8 cellular contexts compared by ENCODE assay signal in the genomic region with DNA sequence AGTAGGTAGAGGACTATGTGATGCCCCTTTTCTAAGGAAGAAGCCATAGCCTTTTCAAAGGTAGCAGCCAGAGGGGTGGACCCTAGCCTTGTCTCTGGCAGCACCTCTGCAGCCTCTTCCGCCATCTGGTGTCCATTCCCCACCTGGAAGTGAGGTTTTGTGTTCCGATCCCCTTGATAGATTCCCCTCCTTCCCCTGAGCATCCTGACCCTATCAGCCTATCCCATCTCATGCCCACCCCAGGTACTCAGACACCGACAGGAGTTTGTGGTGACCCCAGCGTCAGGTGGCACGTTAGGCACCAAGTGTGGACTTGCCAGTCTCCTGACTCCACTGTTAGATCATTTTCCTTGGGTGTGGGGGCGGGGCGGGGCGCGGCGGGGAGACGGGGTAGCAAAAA. TPM values are rescaled to one million over a fixed set of nuclear protein-coding genes. Genes with fewer than 3 reads are reported as not detected.
A peak's percentile ranks its signal among the peaks of the same experiment; 100 is the strongest.
DNase-seq lines count a peak whose midpoint lies in the region; ATAC-seq and TF ChIP-seq lines count a peak whose summit lies in the region.

No MANE protein-coding gene starts in this region.

- H3K36me3 ChIP-seq in NT2/D1 (ENCODE audit: insufficient read depth, insufficient read length, low read length), result peaks cover 19% of the 10 kb centered on the region
- no peaks in the 10 kb centered on the region for H3K36me3 ChIP-seq in muscle layer of duodenum (ENCODE audit: control insufficient read depth in 1 of 2, insufficient read depth in 2 of 2, low read length in 2 of 2)

- in situ Hi-C loops in G401 (cut with HindIII; ENCODE audit: low sequenced_read_pairs), result no loop called here

- H3K4me1 ChIP-seq in NT2/D1 (ENCODE audit: insufficient read depth, insufficient read length), result peaks cover 26% of the 10 kb centered on the region
- H3K4me1 ChIP-seq in muscle layer of duodenum (ENCODE audit: control insufficient read depth in 1 of 2, insufficient read depth in 2 of 2, low read length in 2 of 2), result peaks cover 24 to 61% of the 10 kb centered on the region in 2 donors

- H3K27me3 ChIP-seq in NT2/D1 (ENCODE audit: insufficient read depth, insufficient read length) (peaks cover 19% of the 10 kb centered on the region), muscle layer of duodenum (ENCODE audit: low read depth, low read length) (no peaks in the 10 kb centered on the region)

- H3K9me3 ChIP-seq in NT2/D1 (ENCODE audit: insufficient read depth, low read length), result no peaks in the 10 kb centered on the region
- no peaks in the 10 kb centered on the region for H3K9me3 ChIP-seq in muscle layer of duodenum (ENCODE audit: control insufficient read depth in 1 of 2, low read length in 2 of 2)

- H3K27ac ChIP-seq in muscle layer of duodenum (ENCODE audit: low read length), result peak overlapping the region; percentile 69

- peak overlapping the region; percentile 99 for H3K4me3 ChIP-seq in NT2/D1 (ENCODE audit: insufficient read length, low read depth)
- H3K4me3 ChIP-seq in choroid plexus epithelial cell (ENCODE audit: low read depth, low read length), result peak overlapping the region; percentile 93
- peak overlapping the region; percentile 78 to 95 for H3K4me3 ChIP-seq in muscle layer of duodenum (ENCODE audit: low read depth in 1 of 2, low read length in 2 of 2)

- H3K9ac ChIP-seq in NT2/D1 (ENCODE audit: insufficient read length, low read depth), result peak overlapping the region; percentile 99

- DNase-seq in A172 (ENCODE audit: low spot score) (peak; percentile 66), G401 (ENCODE audit: low spot score) (peak; percentile 56), NT2/D1 (ENCODE audit: low read depth, low spot score) (no peak), choroid plexus epithelial cell (ENCODE audit: low read depth) (peak; percentile 70), COLO829 (ENCODE audit: low spot score) (no peak)

- no peak for ATAC-seq in esophagus mucosa
- ATAC-seq in GM18868 (IDR thresholded peaks at IDR 0.05; ENCODE audit: unreplicated experiment), result no peak

- TF ChIP-seq CTCF in choroid plexus epithelial cell (conservative IDR thresholded peaks at IDR 0.05; ENCODE audit: low read depth, low read length), result peak; percentile 71

RNA-seq across cellular contexts. Expression of a gene that starts 0.4 kb away (rescaled TPM):
- total RNA-seq in A172 (2014; rRNA removed; shearing (Covaris generic)), result 39.2 and 62.8 TPM in 2 replicates
- 28.1 and 58.6 TPM in 2 replicates for total RNA-seq in G401 (2014; rRNA removed; shearing (Covaris generic))
- 25.9 TPM for total RNA-seq in esophagus mucosa

RNA-seq across cellular contexts. Expression of a gene that starts 1.7 kb away (rescaled TPM):
- total RNA-seq in A172 (2014; rRNA removed; shearing (Covaris generic)), result 46.9 and 57.0 TPM in 2 replicates
- total RNA-seq in G401 (2014; rRNA removed; shearing (Covaris generic)), result 72.3 and 72.7 TPM in 2 replicates
- total RNA-seq in esophagus mucosa, result 31.8 TPM

RNA-seq across cellular contexts. Expression of a gene that starts 3.9 kb away (rescaled TPM):
- 50.1 and 83.3 TPM in 2 replicates for total RNA-seq in A172 (2014; rRNA removed; shearing (Covaris generic))
- total RNA-seq in G401 (2014; rRNA removed; shearing (Covaris generic)), result 8.7 and 16.5 TPM in 2 replicates
- total RNA-seq in esophagus mucosa, result 52.6 TPM

RNA-seq across cellular contexts. Expression of a gene that starts 13.8 kb away (rescaled TPM):
- total RNA-seq in A172 (2014; rRNA removed; shearing (Covaris generic)), result 13.2 and 25.6 TPM in 2 replicates
- 32.5 and 53.2 TPM in 2 replicates for total RNA-seq in G401 (2014; rRNA removed; shearing (Covaris generic))
- 20.9 TPM for total RNA-seq in esophagus mucosa

RNA-seq across cellular contexts. Expression of a gene that starts 23.7 kb away (rescaled TPM):
- total RNA-seq in A172 (2014; rRNA removed; shearing (Covaris generic)), result 0.86 TPM in 1 of 2 replicates, not detected in the other
- total RNA-seq in G401 (2014; rRNA removed; shearing (Covaris generic)), result 0.12 TPM in 1 of 2 replicates, not detected in the other
- 20.2 TPM for total RNA-seq in esophagus mucosa

Comparison
In these comparisons a context has a peak if more than half of its experiments do, and no peak if none do; other contexts are left out.
1. DNase-seq: peak in A172 (single experiment), G401 (single experiment) and choroid plexus epithelial cell (single experiment); none in NT2/D1 (single experiment) and COLO829 (single experiment).
2. Peak in every context shown above with its lines, with median percentiles within 50 percentile points of each other: H3K4me3 ChIP-seq.